In the genomic region with DNA sequence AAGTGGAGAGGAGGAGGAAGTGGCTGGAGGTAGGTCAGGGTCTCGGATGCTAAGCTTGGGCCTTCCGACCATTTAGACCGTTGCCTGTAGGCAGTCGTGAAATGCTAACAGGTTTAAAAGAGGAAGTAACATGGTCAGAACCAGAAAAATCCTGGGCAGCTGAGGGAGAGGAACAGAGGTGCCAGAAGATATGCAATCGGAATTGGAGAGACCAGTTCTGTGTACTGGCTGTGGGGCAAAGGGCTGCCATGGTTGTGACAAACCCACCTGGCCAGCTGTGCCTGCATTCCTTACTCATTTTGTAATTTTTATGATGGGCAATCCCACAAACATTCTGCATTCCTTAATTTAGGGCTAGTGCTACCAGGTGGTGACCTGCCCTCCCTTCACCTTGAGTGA, we compare ENCODE assay signal across 9 cellular contexts. TPM values are rescaled to one million over a fixed set of nuclear protein-coding genes. Genes with fewer than 3 reads are reported as not detected.
DNase-seq lines count a peak whose midpoint lies in the region; ATAC-seq and TF ChIP-seq lines count a peak whose summit lies in the region.
"Had no signal": no experiment of that assay in that cellular context is flagged by ENCODE, and none has a peak within 500 bp of the region (broad histone marks: within the 10 kb centered on the region; RNA-seq: fewer than 3 reads in every experiment).

No MANE protein-coding gene starts in this region.

- WGBS in esophagus squamous epithelium, 2 donors = 59 to 68% methylated on average over 5 of the region's 5 CpGs
- WGBS in transverse colon (ENCODE audit: low coverage in 1 of 2), 2 donors = 43 to 57% methylated on average over 5 of the region's 5 CpGs

- peak; percentile 16 for DNase-seq in activated effector memory CD4-positive, alpha-beta T cell treated with anti-CD3 and anti-CD28 coated beads, Interleukin-2, amount 50 U/mL, for 16 hours
- no peak for DNase-seq in activated effector memory CD4-positive, alpha-beta T cell treated with Interleukin-2 at 50 U/mL for 16 hours
- DNase-seq in esophagus squamous epithelium (lab: John Stamatoyannopoulos, UW) = no peak
- peak; percentile 57 for DNase-seq in transverse colon
- DNase-seq in NCI-H187 (lab: John Stamatoyannopoulos, UW) = no peak
- no peak for DNase-seq in 8988T
- DNase-seq: uterus had no signal

- peaks cover 13 to 91% (median 15%) of the 10 kb centered on the region in 3 donors for H3K36me3 ChIP-seq in esophagus squamous epithelium
- H3K36me3 ChIP-seq in transverse colon = no peaks in the 10 kb centered on the region
- H3K36me3 ChIP-seq: uterus had no signal

- intact Hi-C loops in esophagus squamous epithelium (cut with DNase I) = no loop called here
- intact Hi-C loops in transverse colon (cut with DNase I; ENCODE audit: low total_unique reads) = loop anchor here (2.0 kb wide), 1 partner anchor 19 kb away; no protein-coding TSS in a partner anchor

- TF ChIP-seq CTCF in esophagus squamous epithelium (IDR thresholded peaks at IDR 0.05) = no peak
- no peak for TF ChIP-seq CTCF in transverse colon (IDR thresholded peaks at IDR 0.05)

- ATAC-seq in HG03439 (IDR thresholded peaks at IDR 0.05; ENCODE audit: unreplicated experiment) (peak; percentile 36), GM19035 (IDR thresholded peaks at IDR 0.05; ENCODE audit: unreplicated experiment) (no peak)

- no peaks in the 10 kb centered on the region for H3K9me3 ChIP-seq in esophagus squamous epithelium
- no peaks in the 10 kb centered on the region for H3K9me3 ChIP-seq in transverse colon
- H3K9me3 ChIP-seq: uterus had no signal

- no peak for TF ChIP-seq POLR2A in esophagus squamous epithelium (IDR thresholded peaks at IDR 0.05)
- TF ChIP-seq POLR2A in transverse colon (IDR thresholded peaks at IDR 0.05) = no peak

- TF ChIP-seq EP300 in transverse colon (IDR thresholded peaks at IDR 0.05; ENCODE audit: low read depth) = no peak

- in situ Hi-C loops in transverse colon (cut with MboI; ENCODE audit: low pct_ligation_motif_present in 1 of 4, low pct_unique_long_range_greater_than_20kb in 1 of 4, low sequenced_read_pairs in 3 of 4) = no loop called here

- H3K27me3 ChIP-seq in esophagus squamous epithelium (no peaks in the 10 kb centered on the region), transverse colon (no peaks in the 10 kb centered on the region)
- H3K27me3 ChIP-seq: uterus had no signal

- H3K4me1 ChIP-seq in esophagus squamous epithelium (peaks cover 32 to 74% (median 39%) of the 10 kb centered on the region in 3 donors), transverse colon (peaks cover 21 to 59% (median 40%) of the 10 kb centered on the region in 4 donors)

- peak overlapping the region; percentile 57 to 80 (median 69) for H3K27ac ChIP-seq in esophagus squamous epithelium
- H3K27ac ChIP-seq in transverse colon = peak overlapping the region; percentile 77 to 86 (median 79)

- no peak overlapping the region for H3K4me3 ChIP-seq in esophagus squamous epithelium
- H3K4me3 ChIP-seq in transverse colon = no peak overlapping the region
- H3K4me3 ChIP-seq: uterus had no signal

RNA-seq across cellular contexts. Expression of a gene that starts 37.3 kb away (rescaled TPM):
- 10 to 100 TPM; 42.3 to 60.4 (median 47.9) TPM for total RNA-seq in esophagus squamous epithelium
- 100 to 1,000 TPM in 2 of 4 donors, 10 to 100 TPM in 2; 23.7 to 126 (median 93.7) TPM for total RNA-seq in transverse colon

RNA-seq across cellular contexts. Expression of a gene that starts 53.4 kb away (rescaled TPM):
- total RNA-seq in esophagus squamous epithelium = 10 to 100 TPM in 3 of 4 donors, 1 to 10 TPM in 1; 9.4 to 19.1 (median 13.6) TPM
- 10 to 100 TPM in 2 of 4 donors, 1 to 10 TPM in 2; 7.2 to 14.6 (median 10.4) TPM for total RNA-seq in transverse colon

Comparison
In these comparisons a context has a peak if more than half of its experiments do, and no peak if none do; other contexts are left out.
1. DNase-seq: peak in activated effector memory CD4-positive, alpha-beta T cell treated with anti-CD3 and anti-CD28 coated beads, Interleukin-2, amount 50 U/mL, for 16 hours (single experiment) and transverse colon (single experiment); none in activated effector memory CD4-positive, alpha-beta T cell treated with Interleukin-2 at 50 U/mL for 16 hours (single experiment), esophagus squamous epithelium (single experiment), NCI-H187 (0 of 2) and 8988T (single experiment).